ENCODE assay signal across 9 cellular contexts in genomic region chr22:50302041-50302541, GRCh38. TPM values are rescaled to one million over a fixed set of nuclear protein-coding genes. Genes with fewer than 3 reads are reported as not detected.
DNase-seq lines count a peak whose midpoint lies in the region; ATAC-seq and TF ChIP-seq lines count a peak whose summit lies in the region.
"Had no signal": no experiment of that assay in that cellular context is flagged by ENCODE, and none has a peak within 500 bp of the region (broad histone marks: within the 10 kb centered on the region; RNA-seq: fewer than 3 reads in every experiment).

No MANE protein-coding gene starts in this region.

- DNase-seq in MG63 (peak; percentile 83), memory B cell (ENCODE audit: low spot score in 2 of 2) (no peak), upper lobe of left lung (peak; percentile 70 to 78), DMS 273 treated with DMSO at 0.1 percent for 48 hours (lab: John Stamatoyannopoulos, UW) (no peak)
- no peak for DNase-seq in effector CD4-positive, alpha-beta T cell
- no peak for DNase-seq in activated T-cell treated with anti-CD3 and anti-CD28 coated beads, Interleukin-2, amount 50 U/mL, for 4 hours
- DNase-seq: activated CD4-positive, alpha-beta T cell treated with anti-CD3 and anti-CD28 coated beads for 4 hours; NCI-H748 treated with DMSO at 0.1 percent for 48 hours had no signal

- peaks cover 83% of the 10 kb centered on the region for H3K36me3 Mint-ChIP-seq in dendritic cell treated with granulocyte-macrophage colony-stimulating factor and Interleukin-4, amounts not matched to agents 40 ng/mL and 50 ng/mL, for 4 days (ENCODE audit: low read depth)
- H3K36me3 Mint-ChIP-seq in memory B cell: no peaks in the 10 kb centered on the region
- no peaks in the 10 kb centered on the region for H3K36me3 Mint-ChIP-seq in activated T-cell treated with anti-CD3 and anti-CD28 coated beads, Interleukin-2, amount 50 U/mL, for 4 hours (ENCODE audit: insufficient read depth)

- no peaks in the 10 kb centered on the region for H3K9me3 Mint-ChIP-seq in dendritic cell treated with granulocyte-macrophage colony-stimulating factor and Interleukin-4, amounts not matched to agents 40 ng/mL and 50 ng/mL, for 4 days
- H3K9me3 Mint-ChIP-seq in memory B cell: no peaks in the 10 kb centered on the region
- no peaks in the 10 kb centered on the region for H3K9me3 Mint-ChIP-seq in activated T-cell treated with anti-CD3 and anti-CD28 coated beads, Interleukin-2, amount 50 U/mL, for 4 hours

- intact Hi-C loops in dendritic cell treated with granulocyte-macrophage colony-stimulating factor and Interleukin-4, amounts not matched to agents 40 ng/mL and 50 ng/mL, for 4 days (cut with micrococcal nuclease): no loop called here

- peak in 1 of 4 donors; percentile 17 for TF ChIP-seq POLR2A in upper lobe of left lung (IDR thresholded peaks at IDR 0.05)

- H3K9me3 ChIP-seq in MG63 (no peaks in the 10 kb centered on the region), upper lobe of left lung (no peaks in the 10 kb centered on the region)

- H3K27ac ChIP-seq in upper lobe of left lung: peak overlapping the region; percentile 84 to 95 (median 94)

- H3K27me3 ChIP-seq in MG63: no peaks in the 10 kb centered on the region
- no peaks in the 10 kb centered on the region for H3K27me3 ChIP-seq in upper lobe of left lung

- H3K4me3 ChIP-seq in MG63 (no peak overlapping the region), upper lobe of left lung (peak overlapping the region in 1 of 4 donors; percentile 16)

- H3K4me3 Mint-ChIP-seq in dendritic cell treated with granulocyte-macrophage colony-stimulating factor and Interleukin-4, amounts not matched to agents 40 ng/mL and 50 ng/mL, for 4 days: peak overlapping the region; percentile 77
- peak overlapping the region; percentile 54 for H3K4me3 Mint-ChIP-seq in memory B cell
- H3K4me3 Mint-ChIP-seq in activated T-cell treated with anti-CD3 and anti-CD28 coated beads, Interleukin-2, amount 50 U/mL, for 4 hours: no peak overlapping the region

- H3K36me3 ChIP-seq in MG63 (peaks cover 36% of the 10 kb centered on the region), upper lobe of left lung (peaks cover 0 to 3% (median 0%) of the 10 kb centered on the region in 4 donors)

- no peak for TF ChIP-seq CTCF in upper lobe of left lung (IDR thresholded peaks at IDR 0.05)

- peak overlapping the region; percentile 89 for H3K27ac Mint-ChIP-seq in dendritic cell treated with granulocyte-macrophage colony-stimulating factor and Interleukin-4, amounts not matched to agents 40 ng/mL and 50 ng/mL, for 4 days
- peak overlapping the region; percentile 85 for H3K27ac Mint-ChIP-seq in memory B cell

- H3K4me1 ChIP-seq in upper lobe of left lung: peaks cover 85 to 97% (median 91%) of the 10 kb centered on the region in 4 donors

- WGBS in upper lobe of left lung, 2 donors: 25 to 53% methylated on average over 3 to 7 of the region's 9 CpGs

- peaks cover 76% of the 10 kb centered on the region for H3K4me1 Mint-ChIP-seq in dendritic cell treated with granulocyte-macrophage colony-stimulating factor and Interleukin-4, amounts not matched to agents 40 ng/mL and 50 ng/mL, for 4 days (ENCODE audit: low read depth)
- peaks cover 52% of the 10 kb centered on the region for H3K4me1 Mint-ChIP-seq in memory B cell
- peaks cover 7% of the 10 kb centered on the region for H3K4me1 Mint-ChIP-seq in activated T-cell treated with anti-CD3 and anti-CD28 coated beads, Interleukin-2, amount 50 U/mL, for 4 hours (ENCODE audit: low read depth)

- H3K27me3 Mint-ChIP-seq in dendritic cell treated with granulocyte-macrophage colony-stimulating factor and Interleukin-4, amounts not matched to agents 40 ng/mL and 50 ng/mL, for 4 days: no peaks in the 10 kb centered on the region
- H3K27me3 Mint-ChIP-seq in memory B cell: peaks cover 7% of the 10 kb centered on the region
- peaks cover 24% of the 10 kb centered on the region for H3K27me3 Mint-ChIP-seq in activated T-cell treated with anti-CD3 and anti-CD28 coated beads, Interleukin-2, amount 50 U/mL, for 4 hours (ENCODE audit: low read depth)

- no peak for ATAC-seq in memory B cell (ENCODE audit: low read depth)
- peak in 1 of 2 donors; percentile 35 for ATAC-seq in upper lobe of left lung (ENCODE audit: low FRiP score in 2 of 2)
- no peak for ATAC-seq in activated T-cell treated with anti-CD3 and anti-CD28 coated beads, Interleukin-2, amount 50 U/mL, for 4 hours

- TF ChIP-seq EP300 in upper lobe of left lung (IDR thresholded peaks at IDR 0.05): peak in 1 of 4 donors; percentile 32

RNA-seq across cellular contexts. Expression of gene PLXNB2, which starts 5.4 kb away (rescaled TPM):
- 65.6 and 80.7 TPM in 2 replicates for total RNA-seq in MG63 (2014; rRNA removed; shearing (Covaris generic); ENCODE audit: low replicate concordance)
- 100 to 1,000 TPM; 218 to 407 (median 313) TPM for total RNA-seq in upper lobe of left lung
- total RNA-seq in activated T-cell treated with anti-CD3 and anti-CD28 coated beads, Interleukin-2, amount 50 U/mL, for 4 hours: 1 to 10 TPM; 4.0 to 4.8 (median 4.7) TPM

RNA-seq across cellular contexts. Expression of gene DENND6B, which starts 24.7 kb away (rescaled TPM):
- 0.15 and 0.46 TPM in 2 replicates for total RNA-seq in MG63 (2014; rRNA removed; shearing (Covaris generic); ENCODE audit: low replicate concordance)
- total RNA-seq in upper lobe of left lung: 10 to 100 TPM in 5 of 6 donors, 1 to 10 TPM in 1; 9.5 to 24.1 (median 12.7) TPM
- total RNA-seq in activated T-cell treated with anti-CD3 and anti-CD28 coated beads, Interleukin-2, amount 50 U/mL, for 4 hours: 1 to 10 TPM; 1.0 to 1.6 (median 1.3) TPM

RNA-seq across cellular contexts. Expression of gene MAPK11, which starts 31.9 kb away (rescaled TPM):
- total RNA-seq in MG63 (2014; rRNA removed; shearing (Covaris generic); ENCODE audit: low replicate concordance): 15.0 and 27.8 TPM in 2 replicates
- 10 to 100 TPM in 1 of 6 donors, 1 to 10 TPM in 5; 3.1 to 27.3 (median 8.6) TPM for total RNA-seq in upper lobe of left lung
- total RNA-seq in activated T-cell treated with anti-CD3 and anti-CD28 coated beads, Interleukin-2, amount 50 U/mL, for 4 hours: 10 to 100 TPM in 1 of 3 donors, 1 to 10 TPM in 2; 9.4 to 10.1 (median 9.8) TPM

RNA-seq across cellular contexts. Expression of gene MAPK12, which starts 40.6 kb away (rescaled TPM):
- total RNA-seq in MG63 (2014; rRNA removed; shearing (Covaris generic); ENCODE audit: low replicate concordance): 54.4 and 58.0 TPM in 2 replicates
- 10 to 100 TPM in 3 of 6 donors, 1 to 10 TPM in 3; 3.1 to 19.2 (median 10.1) TPM for total RNA-seq in upper lobe of left lung
- total RNA-seq in activated T-cell treated with anti-CD3 and anti-CD28 coated beads, Interleukin-2, amount 50 U/mL, for 4 hours: 1 to 10 TPM; 3.3 to 4.3 (median 3.9) TPM

RNA-seq across cellular contexts. Expression of gene PPP6R2, which starts 41.0 kb away (rescaled TPM):
- 31.0 and 37.4 TPM in 2 replicates for total RNA-seq in MG63 (2014; rRNA removed; shearing (Covaris generic); ENCODE audit: low replicate concordance)
- total RNA-seq in upper lobe of left lung: 100 to 1,000 TPM in 2 of 6 donors, 10 to 100 TPM in 4; 53.0 to 264 (median 63.8) TPM
- total RNA-seq in activated T-cell treated with anti-CD3 and anti-CD28 coated beads, Interleukin-2, amount 50 U/mL, for 4 hours: 10 to 100 TPM; 41.4 to 52.6 (median 43.3) TPM

Comparison
In these comparisons a context has a peak if more than half of its experiments do, and no peak if none do; other contexts are left out.
1. DNase-seq: peak in MG63 (single experiment) and upper lobe of left lung (2 of 2); none in memory B cell (0 of 2), DMS 273 treated with DMSO at 0.1 percent for 48 hours (single experiment), effector CD4-positive, alpha-beta T cell (single experiment) and activated T-cell treated with anti-CD3 and anti-CD28 coated beads, Interleukin-2, amount 50 U/mL, for 4 hours (single experiment).
2. RNA of gene PLXNB2, which starts 5.4 kb away (total RNA-seq): 218 to 407 TPM in upper lobe of left lung and 65.6 to 80.7 TPM in MG63; 4.0 to 4.8 TPM in activated T-cell treated with anti-CD3 and anti-CD28 coated beads, Interleukin-2, amount 50 U/mL, for 4 hours; every median in the first group is over 10 times any median in the second.